ENCODE assay signal across 13 cellular contexts in the genomic region with DNA sequence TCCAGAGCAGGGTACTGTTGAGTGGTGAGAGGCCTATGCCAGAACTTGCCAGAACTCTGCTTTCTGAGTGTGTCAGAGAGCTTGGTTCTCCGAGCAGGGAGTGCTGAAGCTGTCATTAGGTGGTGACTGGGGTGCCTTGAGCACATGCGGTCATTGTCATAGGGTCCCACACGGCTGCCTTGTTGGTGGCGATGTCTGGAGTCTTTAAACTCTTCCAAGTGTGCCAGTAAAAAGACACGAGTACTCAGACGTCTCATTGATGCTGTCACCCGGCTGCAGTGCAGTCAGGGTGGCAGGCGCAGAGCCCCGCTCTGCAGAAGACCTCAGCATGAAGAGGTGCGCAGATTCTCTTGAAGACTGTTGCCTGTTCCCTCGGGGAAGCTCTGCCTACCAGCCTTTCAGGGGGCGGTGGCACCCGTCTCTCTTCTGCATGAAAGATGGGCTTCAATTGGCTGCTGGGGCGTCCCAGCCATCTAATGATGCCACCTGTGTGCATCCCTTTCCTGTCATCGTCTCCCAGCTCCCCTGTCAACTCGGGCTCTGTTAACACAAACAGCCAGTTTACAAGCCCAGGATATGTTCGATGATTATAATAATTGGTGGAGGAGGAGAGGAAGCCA.
"Had no signal": no experiment of that assay in that cellular context is flagged by ENCODE, and none has a peak within 500 bp of the region (broad histone marks: within the 10 kb centered on the region; RNA-seq: fewer than 3 reads in every experiment).

No MANE protein-coding gene starts in this region.

- DNase-seq: activated CD4-positive, alpha-beta memory T cell treated with anti-CD3 and anti-CD28 coated beads, Interleukin-2, amount 10 ng/mL, durations not matched to agents 7 days and 5 days; activated gamma-delta T cell treated with Interleukin-2 at 50 U/mL for 16 hours; activated T-cell treated with anti-CD3 and anti-CD28 coated beads, Interleukin-2, amount 50 U/mL, for 72 hours; heart right ventricle; islet precursor cell; left lung; spleen; stimulated activated CD4-positive, alpha-beta T cell treated with anti-CD3 and anti-CD28 coated beads, Interleukin-1b, Interleukin-23, amount 100 ng/mL, for 48 hours; T1000 had no signal

- H3K9me3 ChIP-seq: heart right ventricle, left lung, neutrophil, right atrium auricular region, spleen had no signal

- H3K36me3 ChIP-seq: cardiac muscle cell, heart right ventricle, left lung, neutrophil, right atrium auricular region, spleen had no signal

- H3K27me3 ChIP-seq: cardiac muscle cell, heart right ventricle, left lung, neutrophil, right atrium auricular region, spleen had no signal

- ATAC-seq: activated T-cell treated with anti-CD3 and anti-CD28 coated beads, Interleukin-2, amount 50 U/mL, for 72 hours; heart right ventricle; left lung; stimulated activated memory B cell treated with anti-CD40 and anti-IgM and Interleukin-4, amounts not matched to agents 10 μg/mL and 1 μg/mL and 100 μg/mL, for 72 hours had no signal

- H3K27ac ChIP-seq: cardiac muscle cell, heart right ventricle, left lung, neutrophil, right atrium auricular region, spleen had no signal

- H3K4me3 ChIP-seq: cardiac muscle cell, heart right ventricle, left lung, right atrium auricular region, spleen had no signal
